ENCODE assay signal across 27 cellular contexts in the genomic region with DNA sequence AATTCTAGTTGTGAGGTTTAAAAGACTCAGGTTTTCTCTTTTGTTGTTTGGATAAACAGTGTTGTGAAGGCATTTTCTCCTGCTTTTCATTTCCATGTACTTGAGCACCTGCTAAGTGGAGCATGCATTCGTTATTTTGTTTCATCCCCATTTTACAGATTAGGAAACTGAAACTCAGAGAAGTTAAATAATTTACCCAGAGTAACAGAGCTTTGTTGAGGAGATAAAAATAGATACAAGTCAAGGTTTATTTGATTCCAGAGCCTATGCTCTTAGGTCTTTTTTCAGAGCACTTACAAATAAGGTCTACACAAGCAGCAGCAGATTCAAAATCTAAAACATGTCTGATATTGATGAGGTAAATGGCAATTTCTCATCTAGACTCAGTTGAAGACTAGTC.
"Had no signal": no experiment of that assay in that cellular context is flagged by ENCODE, and none has a peak within 500 bp of the region (broad histone marks: within the 10 kb centered on the region; RNA-seq: fewer than 3 reads in every experiment).

No MANE protein-coding gene starts in this region.

- ATAC-seq: activated CD4-positive, alpha-beta T cell treated with anti-CD3 and anti-CD28 coated beads for 36 hours; activated naive CD4-positive, alpha-beta T cell treated with anti-CD3 and anti-CD28 coated beads, Interleukin-2, amount 50 U/mL, for 72 hours; activated T-cell treated with anti-CD3 and anti-CD28 coated beads, Interleukin-2, amount 50 U/mL, for 72 hours had no signal

- H3K36me3 ChIP-seq: ascending aorta, breast epithelium, cardiac muscle cell, colonic mucosa, esophagus squamous epithelium had no signal

- H3K27ac ChIP-seq: ascending aorta, breast epithelium, cardiac muscle cell, colonic mucosa, epithelial cell of prostate, esophagus squamous epithelium had no signal

- H3K9me3 ChIP-seq: ascending aorta, breast epithelium, colonic mucosa, esophagus squamous epithelium had no signal

- DNase-seq: activated CD4-positive, alpha-beta memory T cell treated with anti-CD3 and anti-CD28 coated beads, Interleukin-2, amount 10 ng/mL, durations not matched to agents 7 days and 5 days; activated CD4-positive, alpha-beta T cell treated with anti-CD3 and anti-CD28 coated beads for 36 hours; activated CD4-positive, alpha-beta T cell treated with anti-CD3 and anti-CD28 coated beads, Interleukin-2, amount 10 ng/mL, durations not matched to agents 24 days and 14 days; activated CD4-positive, alpha-beta T cell treated with anti-CD3 and anti-CD28 coated beads, Interleukin-2, amount 50 U/mL, for 4 hours; activated CD4-positive, CD25-positive, alpha-beta regulatory T cell; activated CD4-positive, CD25-positive, alpha-beta regulatory T cell treated with anti-CD3 and anti-CD28 coated beads, Interleukin-2, amount 50 U/mL, for 72 hours; activated CD8-positive, alpha-beta memory T cell treated with anti-CD3 and anti-CD28 coated beads, Interleukin-2, amount 50 U/mL, for 48 hours; activated gamma-delta T cell; activated naive CD4-positive, alpha-beta T cell; activated naive CD4-positive, alpha-beta T cell treated with anti-CD3 and anti-CD28 coated beads, Interleukin-2, amount 10 ng/mL, durations not matched to agents 7 days and 5 days; activated naive CD8-positive, alpha-beta T cell treated with anti-CD3 and anti-CD28 coated beads, Interleukin-2, amount 10 ng/mL, durations not matched to agents 7 days and 5 days; activated T-cell treated with anti-CD3 and anti-CD28 coated beads for 4 hours; activated T-cell treated with anti-CD3 and anti-CD28 coated beads, Interleukin-2, amount 50 U/mL, for 24 hours; activated T-cell treated with anti-CD3 and anti-CD28 coated beads, Interleukin-2, amount 50 U/mL, for 72 hours; central memory CD4-positive, alpha-beta T cell; cerebellar nuclear complex; colonic mucosa; effector CD8-positive, alpha-beta T cell; esophagus squamous epithelium; foreskin melanocyte; head of caudate nucleus; T-helper 2 cell had no signal

- H3K4me3 ChIP-seq: ascending aorta, breast epithelium, cardiac muscle cell, colonic mucosa, esophagus squamous epithelium had no signal

- H3K4me1 ChIP-seq: ascending aorta, breast epithelium, colonic mucosa, esophagus squamous epithelium had no signal

- H3K27me3 ChIP-seq: ascending aorta, breast epithelium, cardiac muscle cell, colonic mucosa, esophagus squamous epithelium had no signal
